Comparison of ENCODE assay signal across 8 cellular contexts in the genomic region with DNA sequence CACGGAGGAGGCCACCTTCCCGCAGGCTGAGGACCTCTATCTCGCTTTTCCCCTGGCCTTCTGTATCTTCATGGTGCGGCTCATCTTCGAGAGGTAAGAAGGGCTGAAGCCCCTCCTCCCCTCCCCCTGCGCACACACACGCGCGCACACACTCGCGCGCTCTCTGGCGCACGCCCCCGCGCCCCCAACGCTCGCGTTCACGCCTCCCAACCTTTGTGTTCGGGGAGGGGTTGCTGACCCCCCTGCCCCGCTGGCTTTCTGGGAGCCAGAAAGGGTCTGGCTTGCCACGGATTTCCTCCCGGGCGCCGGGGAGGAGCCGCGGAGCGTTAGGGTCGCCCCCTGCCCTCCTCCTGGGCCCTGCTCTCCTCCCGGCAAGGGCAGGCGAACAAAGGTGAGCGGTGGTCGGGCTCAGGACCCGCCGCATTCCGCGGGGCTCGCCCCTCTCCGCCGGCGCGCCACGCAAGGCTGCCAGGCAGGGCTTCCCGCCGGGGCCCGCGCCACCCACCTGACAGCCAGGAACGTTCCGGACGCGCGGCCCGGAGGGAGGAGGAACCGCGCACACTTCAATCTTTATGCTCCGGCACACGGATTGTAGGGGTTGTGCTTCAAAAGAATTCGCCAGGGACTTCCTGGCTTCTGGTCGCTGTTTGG. TPM values are rescaled to one million over a fixed set of nuclear protein-coding genes. Genes with fewer than 3 reads are reported as not detected.
A peak's percentile ranks its signal among the peaks of the same experiment; 100 is the strongest.
DNase-seq lines count a peak whose midpoint lies in the region; ATAC-seq and TF ChIP-seq lines count a peak whose summit lies in the region.

No MANE protein-coding gene starts in this region.

- no peak overlapping the region for H3K27ac Mint-ChIP-seq in T-helper 17 cell

- TF ChIP-seq CTCF in DND-41 (IDR thresholded peaks at IDR 0.05; ENCODE audit: borderline replicate concordance, extremely low read depth, low read length, poor library complexity, severe bottlenecking): no peak
- TF ChIP-seq CTCF in HL-60 (IDR thresholded peaks at IDR 0.05; ENCODE audit: insufficient read depth, low read length): no peak
- no peak for TF ChIP-seq CTCF in left lung (IDR thresholded peaks at IDR 0.05)

- H3K9ac ChIP-seq in DND-41 (ENCODE audit: low read depth, low read length): peak overlapping the region; percentile 77

- H3K27me3 ChIP-seq in DND-41 (ENCODE audit: insufficient read depth, low read length, poor library complexity) (no peaks in the 10 kb centered on the region), HL-60 (ENCODE audit: insufficient read depth, poor library complexity, severe bottlenecking) (no peaks in the 10 kb centered on the region), left lung (peaks cover 0 to 8% of the 10 kb centered on the region in 2 donors)

- H3K4me3 Mint-ChIP-seq in T-helper 17 cell: no peak overlapping the region

- H3K4me2 ChIP-seq in DND-41 (ENCODE audit: insufficient read depth, low read length): peak overlapping the region; percentile 88

- H3K4me3 ChIP-seq in DND-41 (ENCODE audit: low read depth in 1 of 2, low read length in 2 of 2): peak overlapping the region; percentile 48 to 78
- peak overlapping the region; percentile 89 for H3K4me3 ChIP-seq in HL-60 (replicated peaks; ENCODE audit: insufficient read depth, low read length)
- peak overlapping the region; percentile 75 to 84 for H3K4me3 ChIP-seq in left lung

- peak overlapping the region; percentile 86 for H2AFZ ChIP-seq in DND-41 (ENCODE audit: low read depth, low read length)

- H3K79me2 ChIP-seq in DND-41 (ENCODE audit: insufficient read depth, low read length): peaks cover 48% of the 10 kb centered on the region

- H3K4me1 Mint-ChIP-seq in T-helper 17 cell: peaks cover 14% of the 10 kb centered on the region

- no peaks in the 10 kb centered on the region for H3K9me3 ChIP-seq in DND-41 (ENCODE audit: insufficient read depth, low read length, severe bottlenecking)
- H3K9me3 ChIP-seq in T-helper 17 cell (ENCODE audit: control insufficient read depth, low read length, poor library complexity, severe bottlenecking): no peaks in the 10 kb centered on the region
- no peaks in the 10 kb centered on the region for H3K9me3 ChIP-seq in left lung

- intact Hi-C loops in left lung (cut with DNase I): no loop called here

- DNase-seq in DND-41 (peak; percentile 60), HL-60 (ENCODE audit: low read depth in 1 of 2, low spot score in 1 of 2) (peak in 1 of 2 experiments; percentile 36), T-helper 17 cell (peak in 1 of 3 donors; percentile 10), cerebellum (ENCODE audit: low spot score) (peak; percentile 53), left lung (peak; percentile 49 to 89), dedifferentiated amniotic fluid mesenchymal stem cell (ENCODE audit: extremely low spot score) (no peak)
- peak in 2 of 3 experiments; percentile 24 to 42 for DNase-seq in stimulated activated CD4-positive, alpha-beta T cell treated with anti-CD3 and anti-CD28 coated beads, TNF-alpha, amount 100 ng/mL, for 4 hours (ENCODE audit: low read depth in 3 of 3)

- H3K36me3 ChIP-seq in DND-41 (ENCODE audit: insufficient read depth, low read length): no peaks in the 10 kb centered on the region; the same call in 1 of the 2 replicates
- H3K36me3 ChIP-seq in left lung: no peaks in the 10 kb centered on the region

- H3K27ac ChIP-seq in DND-41 (ENCODE audit: low read length): peak overlapping the region; percentile 69
- H3K27ac ChIP-seq in HL-60 (replicated peaks): peak overlapping the region; percentile 99
- H3K27ac ChIP-seq in left lung: peak overlapping the region; percentile 79 to 91

- peaks cover 17% of the 10 kb centered on the region; the same call in 1 of the 2 replicates for H4K20me1 ChIP-seq in DND-41 (ENCODE audit: insufficient read depth, low read length)

- no peaks in the 10 kb centered on the region for H3K27me3 Mint-ChIP-seq in T-helper 17 cell

- ATAC-seq in DND-41 (ENCODE audit: insufficient read depth, low read depth) (peak; percentile 64), GM21367 (IDR thresholded peaks at IDR 0.05; ENCODE audit: unreplicated experiment) (peak; percentile 12), T-helper 17 cell (peak; percentile 52), left lung (peak; percentile 72)

- no peaks in the 10 kb centered on the region for H3K36me3 Mint-ChIP-seq in T-helper 17 cell (ENCODE audit: low read depth)

- peaks cover 39% of the 10 kb centered on the region for H3K4me1 ChIP-seq in DND-41 (ENCODE audit: insufficient read depth, low read length)
- H3K4me1 ChIP-seq in left lung: peaks cover 10 to 13% of the 10 kb centered on the region in 2 donors

RNA-seq across cellular contexts. Expression of gene CERS6, which starts 0.6 kb away (rescaled TPM):
- total RNA-seq in T-helper 17 cell (1 to 10 TPM; 8.2 to 8.4 TPM), cerebellum (73.6 TPM), left lung (10 to 100 TPM; 18.8 to 24.5 TPM)

Comparison
In these comparisons a context has a peak if more than half of its experiments do, and no peak if none do; other contexts are left out.
1. ATAC-seq: peak in every context shown above with its lines; median percentile 72 in left lung; 64 in DND-41; 52 in T-helper 17 cell; 12 in GM21367.